ENCODE assay signal across 8 cellular contexts in genomic region chr11:12195773-12196172, GRCh38.
A peak's percentile ranks its signal among the peaks of the same experiment; 100 is the strongest.
DNase-seq lines count a peak whose midpoint lies in the region; ATAC-seq and TF ChIP-seq lines count a peak whose summit lies in the region.

No MANE protein-coding gene starts in this region.

- H3K36me3 ChIP-seq in mucosa of descending colon (ENCODE audit: low read depth): no peaks in the 10 kb centered on the region

- H3K4me3 ChIP-seq in mucosa of descending colon: no peak overlapping the region

- DNase-seq in activated CD4-positive, alpha-beta T cell treated with anti-CD3 and anti-CD28 coated beads, Interleukin-2, amount 50 U/mL, for 1 hour: peak; percentile 28
- DNase-seq in mucosa of descending colon: no peak
- no peak for DNase-seq in DMS53 treated with DMSO at 0.1 percent for 48 hours (lab: John Stamatoyannopoulos, UW; ENCODE audit: unreplicated experiment)
- no peak for DNase-seq in EL
- no peak for DNase-seq in SKM-1 treated with dmso at 0.1 percent for 144 hours (lab: John Stamatoyannopoulos, UW; ENCODE audit: unreplicated experiment)

- no peaks in the 10 kb centered on the region for H3K9me3 ChIP-seq in mucosa of descending colon

- ATAC-seq in GM18519 (IDR thresholded peaks at IDR 0.05; ENCODE audit: low FRiP score, unreplicated experiment) (peak; percentile 88), HG02943 (IDR thresholded peaks at IDR 0.05; ENCODE audit: low read depth, unreplicated experiment) (peak; percentile 80), mucosa of descending colon (peak; percentile 35), HG02763 (IDR thresholded peaks at IDR 0.05; ENCODE audit: unreplicated experiment) (no peak)

- no peak for TF ChIP-seq CTCF in mucosa of descending colon (IDR thresholded peaks at IDR 0.05)

- peaks cover 14% of the 10 kb centered on the region for H3K4me1 ChIP-seq in mucosa of descending colon (ENCODE audit: low read depth)

- intact Hi-C loops in mucosa of descending colon (cut with DNase I, micrococcal nuclease): no loop called here
